Comparison of ENCODE assay signal across 1 cellular context in the genomic region with DNA sequence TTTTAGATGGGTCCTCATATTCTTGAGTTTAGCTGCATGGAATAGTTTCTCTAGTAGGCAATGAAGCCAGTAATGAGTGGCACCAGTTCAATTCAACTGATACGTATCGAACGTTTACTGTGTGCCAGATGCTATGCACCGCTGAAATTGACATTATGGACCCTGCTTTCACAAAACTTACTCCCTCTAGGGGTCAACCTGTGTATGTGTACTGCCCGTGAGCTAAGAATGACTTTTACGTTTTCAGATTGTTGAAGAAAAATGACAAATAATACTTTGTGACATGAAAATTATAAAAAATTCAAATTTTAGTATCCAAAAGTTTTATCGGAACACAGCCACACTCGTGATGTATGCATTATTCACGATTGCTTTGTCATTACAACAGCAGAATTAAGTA.
TF ChIP-seq lines count a peak whose summit lies in the region.

No MANE protein-coding gene starts in this region.

TF ChIP-seq in WTC11, 78 proteins besides CTCF, POLR2A, EP300 and RAD21 (continued from another document):
- TF ChIP-seq, protein P1, sequence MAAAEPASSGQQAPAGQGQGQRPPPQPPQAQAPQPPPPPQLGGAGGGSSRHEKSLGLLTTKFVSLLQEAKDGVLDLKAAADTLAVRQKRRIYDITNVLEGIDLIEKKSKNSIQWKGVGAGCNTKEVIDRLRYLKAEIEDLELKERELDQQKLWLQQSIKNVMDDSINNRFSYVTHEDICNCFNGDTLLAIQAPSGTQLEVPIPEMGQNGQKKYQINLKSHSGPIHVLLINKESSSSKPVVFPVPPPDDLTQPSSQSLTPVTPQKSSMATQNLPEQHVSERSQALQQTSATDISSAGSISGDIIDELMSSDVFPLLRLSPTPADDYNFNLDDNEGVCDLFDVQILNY (CRISPR knock-in tag; IDR thresholded peaks at IDR 0.05): no peak
TF ChIP-seq in WTC11: peak in this region for 0.
